Comparison of ENCODE assay signal across 11 cellular contexts in genomic region chr9:129557192-129558036, GRCh38.
DNase-seq lines count a peak whose midpoint lies in the region.
"Had no signal": no experiment of that assay in that cellular context is flagged by ENCODE, and none has a peak within 500 bp of the region (broad histone marks: within the 10 kb centered on the region; RNA-seq: fewer than 3 reads in every experiment).

No MANE protein-coding gene starts in this region.

- H3K4me3 Mint-ChIP-seq in activated CD4-positive, alpha-beta T cell treated with anti-CD3 and anti-CD28 coated beads, Interleukin-2, amount 10 ng/mL, durations not matched to agents 7 days and 5 days: no peak overlapping the region
- no peak overlapping the region for H3K4me3 Mint-ChIP-seq in activated naive CD4-positive, alpha-beta T cell treated with anti-CD3 and anti-CD28 coated beads, Interleukin-2, amount 10 ng/mL, durations not matched to agents 7 days and 5 days

- H3K36me3 Mint-ChIP-seq in activated CD4-positive, alpha-beta T cell treated with anti-CD3 and anti-CD28 coated beads, Interleukin-2, amount 10 ng/mL, durations not matched to agents 7 days and 5 days (ENCODE audit: low read depth): no peaks in the 10 kb centered on the region
- H3K36me3 Mint-ChIP-seq in activated naive CD4-positive, alpha-beta T cell treated with anti-CD3 and anti-CD28 coated beads, Interleukin-2, amount 10 ng/mL, durations not matched to agents 7 days and 5 days: no peaks in the 10 kb centered on the region

- H3K9me3 ChIP-seq in iPS-18c (ENCODE audit: control insufficient read depth, insufficient read depth, low read length) (peaks cover 2% of the 10 kb centered on the region), skeletal muscle satellite cell (replicated peaks; ENCODE audit: low read length) (no peaks in the 10 kb centered on the region)

- no peak overlapping the region for H3K27ac Mint-ChIP-seq in activated CD4-positive, alpha-beta T cell treated with anti-CD3 and anti-CD28 coated beads, Interleukin-2, amount 10 ng/mL, durations not matched to agents 7 days and 5 days
- H3K27ac Mint-ChIP-seq in activated naive CD4-positive, alpha-beta T cell treated with anti-CD3 and anti-CD28 coated beads, Interleukin-2, amount 10 ng/mL, durations not matched to agents 7 days and 5 days: no peak overlapping the region

- H3K27me3 ChIP-seq in skeletal muscle satellite cell (ENCODE audit: control insufficient read depth, insufficient read depth, low read length): peaks cover 7% of the 10 kb centered on the region

- H3K9ac ChIP-seq in skeletal muscle satellite cell (ENCODE audit: low read depth, low read length): peak overlapping the region; percentile 64

- CTCF ChIA-PET in activated CD4-positive, alpha-beta T cell treated with anti-CD3 and anti-CD28 coated beads, Interleukin-2, amount 10 ng/mL, durations not matched to agents 7 days and 5 days (lab: Charles Lee): no interaction called here
- CTCF ChIA-PET in activated naive CD4-positive, alpha-beta T cell treated with anti-CD3 and anti-CD28 coated beads, Interleukin-2, amount 10 ng/mL, durations not matched to agents 7 days and 5 days (lab: Charles Lee): no interaction called here

- H3K4me3 ChIP-seq in iPS-18c (ENCODE audit: insufficient read depth, low read depth, low read length): 0 out of 2 replicates have a peak overlapping the region, but pooled peaks have one; percentile 34
- H3K4me3 ChIP-seq in skeletal muscle satellite cell (ENCODE audit: low read length): no peak overlapping the region

- H3K36me3 ChIP-seq in skeletal muscle satellite cell (ENCODE audit: insufficient read depth, low read length): no peaks in the 10 kb centered on the region

- POLR2A ChIA-PET in activated CD4-positive, alpha-beta T cell treated with anti-CD3 and anti-CD28 coated beads, Interleukin-2, amount 10 ng/mL, durations not matched to agents 7 days and 5 days (lab: Charles Lee): no interaction called here

- DNase-seq in NCI-H1417 (lab: John Stamatoyannopoulos, UW) (peak in 2 of 3 experiments; percentile 27 to 61), NCI-H1417 treated with DMSO at 0.1 percent for 48 hours (lab: John Stamatoyannopoulos, UW) (no peak), SW480 (ENCODE audit: low spot score) (peak; percentile 99), activated T-cell treated with anti-CD3 and anti-CD28 coated beads for 4 hours (no peak)
- DNase-seq in activated CD4-positive, alpha-beta T cell treated with anti-CD3 and anti-CD28 coated beads, Interleukin-2, amount 10 ng/mL, durations not matched to agents 7 days and 5 days: no peak
- no peak for DNase-seq in activated naive CD4-positive, alpha-beta T cell treated with anti-CD3 and anti-CD28 coated beads, Interleukin-2, amount 10 ng/mL, durations not matched to agents 7 days and 5 days
- DNase-seq: 8988T; activated CD4-positive, alpha-beta T cell treated with anti-CD3 and anti-CD28 coated beads, Interleukin-2, amount 50 U/mL, for 1 hour; NCI-H510A treated with DMSO at 0.1 percent for 48 hours had no signal

- H3K4me1 Mint-ChIP-seq in activated CD4-positive, alpha-beta T cell treated with anti-CD3 and anti-CD28 coated beads, Interleukin-2, amount 10 ng/mL, durations not matched to agents 7 days and 5 days: no peaks in the 10 kb centered on the region
- no peaks in the 10 kb centered on the region for H3K4me1 Mint-ChIP-seq in activated naive CD4-positive, alpha-beta T cell treated with anti-CD3 and anti-CD28 coated beads, Interleukin-2, amount 10 ng/mL, durations not matched to agents 7 days and 5 days

- peak overlapping the region; percentile 38 for H3K4me2 ChIP-seq in skeletal muscle satellite cell (ENCODE audit: low read length)

- no peaks in the 10 kb centered on the region for H3K9me3 Mint-ChIP-seq in activated CD4-positive, alpha-beta T cell treated with anti-CD3 and anti-CD28 coated beads, Interleukin-2, amount 10 ng/mL, durations not matched to agents 7 days and 5 days
- H3K9me3 Mint-ChIP-seq in activated naive CD4-positive, alpha-beta T cell treated with anti-CD3 and anti-CD28 coated beads, Interleukin-2, amount 10 ng/mL, durations not matched to agents 7 days and 5 days: no peaks in the 10 kb centered on the region

- H3K27me3 Mint-ChIP-seq in activated CD4-positive, alpha-beta T cell treated with anti-CD3 and anti-CD28 coated beads, Interleukin-2, amount 10 ng/mL, durations not matched to agents 7 days and 5 days: peaks cover 3% of the 10 kb centered on the region
- peaks cover 50% of the 10 kb centered on the region for H3K27me3 Mint-ChIP-seq in activated naive CD4-positive, alpha-beta T cell treated with anti-CD3 and anti-CD28 coated beads, Interleukin-2, amount 10 ng/mL, durations not matched to agents 7 days and 5 days

- peaks cover 9% of the 10 kb centered on the region for H3K4me1 ChIP-seq in skeletal muscle satellite cell (ENCODE audit: control insufficient read depth, insufficient read depth, low read length)

Comparison
In these comparisons a context has a peak if more than half of its experiments do, and no peak if none do; other contexts are left out.
1. DNase-seq: peak in NCI-H1417 (2 of 3) and SW480 (single experiment); none in NCI-H1417 treated with DMSO at 0.1 percent for 48 hours (single experiment), activated T-cell treated with anti-CD3 and anti-CD28 coated beads for 4 hours (single experiment), activated CD4-positive, alpha-beta T cell treated with anti-CD3 and anti-CD28 coated beads, Interleukin-2, amount 10 ng/mL, durations not matched to agents 7 days and 5 days (single experiment) and activated naive CD4-positive, alpha-beta T cell treated with anti-CD3 and anti-CD28 coated beads, Interleukin-2, amount 10 ng/mL, durations not matched to agents 7 days and 5 days (single experiment).